In genomic region chr18:70377317-70377799, GRCh38 we compare ENCODE assay signal across 1 cellular context.
TF ChIP-seq lines count a peak whose summit lies in the region.

No MANE protein-coding gene starts in this region.

TF ChIP-seq in HepG2, 621 proteins besides CTCF, POLR2A, EP300 and RAD21 (continued from another document and continues in another):
- TF ChIP-seq PRDM10 (CRISPR knock-in tag; IDR thresholded peaks at IDR 0.05; ENCODE audit: low read depth), result no peak
- TF ChIP-seq, protein P1, sequence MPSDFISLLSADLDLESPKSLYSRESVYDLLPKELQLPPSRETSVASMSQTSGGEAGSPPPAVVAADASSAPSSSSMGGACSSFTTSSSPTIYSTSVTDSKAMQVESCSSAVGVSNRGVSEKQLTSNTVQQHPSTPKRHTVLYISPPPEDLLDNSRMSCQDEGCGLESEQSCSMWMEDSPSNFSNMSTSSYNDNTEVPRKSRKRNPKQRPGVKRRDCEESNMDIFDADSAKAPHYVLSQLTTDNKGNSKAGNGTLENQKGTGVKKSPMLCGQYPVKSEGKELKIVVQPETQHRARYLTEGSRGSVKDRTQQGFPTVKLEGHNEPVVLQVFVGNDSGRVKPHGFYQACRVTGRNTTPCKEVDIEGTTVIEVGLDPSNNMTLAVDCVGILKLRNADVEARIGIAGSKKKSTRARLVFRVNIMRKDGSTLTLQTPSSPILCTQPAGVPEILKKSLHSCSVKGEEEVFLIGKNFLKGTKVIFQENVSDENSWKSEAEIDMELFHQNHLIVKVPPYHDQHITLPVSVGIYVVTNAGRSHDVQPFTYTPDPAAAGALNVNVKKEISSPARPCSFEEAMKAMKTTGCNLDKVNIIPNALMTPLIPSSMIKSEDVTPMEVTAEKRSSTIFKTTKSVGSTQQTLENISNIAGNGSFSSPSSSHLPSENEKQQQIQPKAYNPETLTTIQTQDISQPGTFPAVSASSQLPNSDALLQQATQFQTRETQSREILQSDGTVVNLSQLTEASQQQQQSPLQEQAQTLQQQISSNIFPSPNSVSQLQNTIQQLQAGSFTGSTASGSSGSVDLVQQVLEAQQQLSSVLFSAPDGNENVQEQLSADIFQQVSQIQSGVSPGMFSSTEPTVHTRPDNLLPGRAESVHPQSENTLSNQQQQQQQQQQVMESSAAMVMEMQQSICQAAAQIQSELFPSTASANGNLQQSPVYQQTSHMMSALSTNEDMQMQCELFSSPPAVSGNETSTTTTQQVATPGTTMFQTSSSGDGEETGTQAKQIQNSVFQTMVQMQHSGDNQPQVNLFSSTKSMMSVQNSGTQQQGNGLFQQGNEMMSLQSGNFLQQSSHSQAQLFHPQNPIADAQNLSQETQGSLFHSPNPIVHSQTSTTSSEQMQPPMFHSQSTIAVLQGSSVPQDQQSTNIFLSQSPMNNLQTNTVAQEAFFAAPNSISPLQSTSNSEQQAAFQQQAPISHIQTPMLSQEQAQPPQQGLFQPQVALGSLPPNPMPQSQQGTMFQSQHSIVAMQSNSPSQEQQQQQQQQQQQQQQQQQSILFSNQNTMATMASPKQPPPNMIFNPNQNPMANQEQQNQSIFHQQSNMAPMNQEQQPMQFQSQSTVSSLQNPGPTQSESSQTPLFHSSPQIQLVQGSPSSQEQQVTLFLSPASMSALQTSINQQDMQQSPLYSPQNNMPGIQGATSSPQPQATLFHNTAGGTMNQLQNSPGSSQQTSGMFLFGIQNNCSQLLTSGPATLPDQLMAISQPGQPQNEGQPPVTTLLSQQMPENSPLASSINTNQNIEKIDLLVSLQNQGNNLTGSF (CRISPR knock-in tag; IDR thresholded peaks at IDR 0.05), result no peak
- no peak for TF ChIP-seq MBD4 (IDR thresholded peaks at IDR 0.05; ENCODE audit: borderline replicate concordance, low read length)
- TF ChIP-seq SMARCC2 (IDR thresholded peaks at IDR 0.05), result no peak
- TF ChIP-seq, protein P2, sequence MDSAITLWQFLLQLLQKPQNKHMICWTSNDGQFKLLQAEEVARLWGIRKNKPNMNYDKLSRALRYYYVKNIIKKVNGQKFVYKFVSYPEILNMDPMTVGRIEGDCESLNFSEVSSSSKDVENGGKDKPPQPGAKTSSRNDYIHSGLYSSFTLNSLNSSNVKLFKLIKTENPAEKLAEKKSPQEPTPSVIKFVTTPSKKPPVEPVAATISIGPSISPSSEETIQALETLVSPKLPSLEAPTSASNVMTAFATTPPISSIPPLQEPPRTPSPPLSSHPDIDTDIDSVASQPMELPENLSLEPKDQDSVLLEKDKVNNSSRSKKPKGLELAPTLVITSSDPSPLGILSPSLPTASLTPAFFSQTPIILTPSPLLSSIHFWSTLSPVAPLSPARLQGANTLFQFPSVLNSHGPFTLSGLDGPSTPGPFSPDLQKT (CRISPR knock-in tag; IDR thresholded peaks at IDR 0.05; ENCODE audit: borderline replicate concordance), result no peak
- TF ChIP-seq, protein P3, sequence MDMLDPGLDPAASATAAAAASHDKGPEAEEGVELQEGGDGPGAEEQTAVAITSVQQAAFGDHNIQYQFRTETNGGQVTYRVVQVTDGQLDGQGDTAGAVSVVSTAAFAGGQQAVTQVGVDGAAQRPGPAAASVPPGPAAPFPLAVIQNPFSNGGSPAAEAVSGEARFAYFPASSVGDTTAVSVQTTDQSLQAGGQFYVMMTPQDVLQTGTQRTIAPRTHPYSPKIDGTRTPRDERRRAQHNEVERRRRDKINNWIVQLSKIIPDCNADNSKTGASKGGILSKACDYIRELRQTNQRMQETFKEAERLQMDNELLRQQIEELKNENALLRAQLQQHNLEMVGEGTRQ (IDR thresholded peaks at IDR 0.05; ENCODE audit: low read depth, low read length), result no peak
- TF ChIP-seq, protein P3 (CRISPR knock-in tag; IDR thresholded peaks at IDR 0.05; ENCODE audit: borderline replicate concordance), result no peak
- no peak for TF ChIP-seq ZNF652 (CRISPR knock-in tag; IDR thresholded peaks at IDR 0.05; ENCODE audit: borderline replicate concordance, low read depth)
- no peak for TF ChIP-seq REXO4 (CRISPR knock-in tag; IDR thresholded peaks at IDR 0.05; ENCODE audit: borderline replicate concordance)
- TF ChIP-seq ZNF12 (CRISPR knock-in tag; IDR thresholded peaks at IDR 0.05), result 0 out of 2 replicates have a peak, but pooled peaks have one; percentile 18
- no peak for TF ChIP-seq PBX3 (CRISPR knock-in tag; IDR thresholded peaks at IDR 0.05; ENCODE audit: borderline replicate concordance)
- TF ChIP-seq POLR2AphosphoS5 (IDR thresholded peaks at IDR 0.05; ENCODE audit: low read depth, low read length), result no peak
- no peak for TF ChIP-seq FOSL1 (CRISPR knock-in tag; IDR thresholded peaks at IDR 0.05; ENCODE audit: borderline replicate concordance)
- peak; percentile 79 for TF ChIP-seq FOSL2 (CRISPR knock-in tag; IDR thresholded peaks at IDR 0.05)
- no peak for TF ChIP-seq RFXAP (CRISPR knock-in tag; IDR thresholded peaks at IDR 0.05; ENCODE audit: borderline replicate concordance)
- TF ChIP-seq ZNF792 (CRISPR knock-in tag; IDR thresholded peaks at IDR 0.05), result no peak
- TF ChIP-seq CBX5 (CRISPR knock-in tag; IDR thresholded peaks at IDR 0.05; ENCODE audit: borderline replicate concordance), result 0 out of 2 replicates have a peak, but pooled peaks have one; percentile 28
- TF ChIP-seq IRX3 (CRISPR knock-in tag; IDR thresholded peaks at IDR 0.05; ENCODE audit: borderline replicate concordance, low read depth), result no peak
- no peak for TF ChIP-seq CENPT (CRISPR knock-in tag; IDR thresholded peaks at IDR 0.05; ENCODE audit: low read depth)
- TF ChIP-seq LBX2 (CRISPR knock-in tag; IDR thresholded peaks at IDR 0.05; ENCODE audit: borderline replicate concordance), result no peak
- 0 out of 2 replicates have a peak, but pooled peaks have one; percentile 22 for TF ChIP-seq ZFP91 (CRISPR knock-in tag; IDR thresholded peaks at IDR 0.05; ENCODE audit: borderline replicate concordance)
- TF ChIP-seq ZBTB2 (CRISPR knock-in tag; IDR thresholded peaks at IDR 0.05; ENCODE audit: low read depth), result no peak
- no peak for TF ChIP-seq SNAPC2 (CRISPR knock-in tag; IDR thresholded peaks at IDR 0.05)
- peak; percentile 19; the same call in 1 of the 2 replicates for TF ChIP-seq ARNTL (CRISPR knock-in tag; IDR thresholded peaks at IDR 0.05)
- peak; percentile 63 for TF ChIP-seq HNF4A (CRISPR knock-in tag; IDR thresholded peaks at IDR 0.05)
- TF ChIP-seq, protein P4, sequence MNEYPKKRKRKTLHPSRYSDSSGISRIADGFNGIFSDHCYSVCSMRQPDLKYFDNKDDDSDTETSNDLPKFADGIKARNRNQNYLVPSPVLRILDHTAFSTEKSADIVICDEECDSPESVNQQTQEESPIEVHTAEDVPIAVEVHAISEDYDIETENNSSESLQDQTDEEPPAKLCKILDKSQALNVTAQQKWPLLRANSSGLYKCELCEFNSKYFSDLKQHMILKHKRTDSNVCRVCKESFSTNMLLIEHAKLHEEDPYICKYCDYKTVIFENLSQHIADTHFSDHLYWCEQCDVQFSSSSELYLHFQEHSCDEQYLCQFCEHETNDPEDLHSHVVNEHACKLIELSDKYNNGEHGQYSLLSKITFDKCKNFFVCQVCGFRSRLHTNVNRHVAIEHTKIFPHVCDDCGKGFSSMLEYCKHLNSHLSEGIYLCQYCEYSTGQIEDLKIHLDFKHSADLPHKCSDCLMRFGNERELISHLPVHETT (CRISPR knock-in tag; conservative IDR thresholded peaks at IDR 0.05), result no peak
- no peak for TF ChIP-seq KMT2A (CRISPR knock-in tag; IDR thresholded peaks at IDR 0.05)
- TF ChIP-seq SMC3 (IDR thresholded peaks at IDR 0.05; ENCODE audit: low read length), result no peak; the same call in 1 of the 2 replicates
- TF ChIP-seq MTF2 (CRISPR knock-in tag; IDR thresholded peaks at IDR 0.05; ENCODE audit: borderline replicate concordance), result no peak
- TF ChIP-seq PTBP1 (IDR thresholded peaks at IDR 0.05; ENCODE audit: low read depth, low read length, poor library complexity, severe bottlenecking), result no peak
- TF ChIP-seq DNMT1 (CRISPR knock-in tag; IDR thresholded peaks at IDR 0.05), result no peak
- no peak for TF ChIP-seq ZMAT5 (CRISPR knock-in tag; IDR thresholded peaks at IDR 0.05; ENCODE audit: borderline replicate concordance, low read depth)
- no peak for TF ChIP-seq ZKSCAN1 (IDR thresholded peaks at IDR 0.05; ENCODE audit: low read length)
- no peak for TF ChIP-seq ZNF788 (CRISPR knock-in tag; IDR thresholded peaks at IDR 0.05; ENCODE audit: borderline replicate concordance)
- no peak for TF ChIP-seq ZNF251 (CRISPR knock-in tag; IDR thresholded peaks at IDR 0.05)
- TF ChIP-seq ATF4 (CRISPR knock-in tag; IDR thresholded peaks at IDR 0.05), result peak in 1 of 2 experiments; percentile 18; a peak in 2 of 4 replicates
- TF ChIP-seq EHMT2 (IDR thresholded peaks at IDR 0.05; ENCODE audit: borderline replicate concordance, low read depth, low read length), result no peak
- TF ChIP-seq LCORL (IDR thresholded peaks at IDR 0.05), result no peak
- TF ChIP-seq LCORL (CRISPR knock-in tag; IDR thresholded peaks at IDR 0.05), result no peak
- no peak for TF ChIP-seq RARG (CRISPR knock-in tag; IDR thresholded peaks at IDR 0.05; ENCODE audit: low read depth)
